ENCODE assay signal across 8 cellular contexts in genomic region chr15:65870889-65871533, GRCh38. TPM values are rescaled to one million over a fixed set of nuclear protein-coding genes. Genes with fewer than 3 reads are reported as not detected.
DNase-seq lines count a peak whose midpoint lies in the region; ATAC-seq and FAIRE-seq lines count a peak whose summit lies in the region.

No MANE protein-coding gene starts in this region.

- peaks cover 4% of the 10 kb centered on the region for H3K27me3 Mint-ChIP-seq in activated CD4-positive, alpha-beta T cell treated with anti-CD3 and anti-CD28 coated beads, Interleukin-2, amount 10 ng/mL, durations not matched to agents 7 days and 5 days

- peaks cover 16% of the 10 kb centered on the region for H3K36me3 ChIP-seq in iPS-18a (ENCODE audit: control insufficient read depth, low read depth, low read length)
- no peaks in the 10 kb centered on the region for H3K36me3 ChIP-seq in small intestine (ENCODE audit: control insufficient read depth in 2 of 2, insufficient read depth in 2 of 2, low read length in 2 of 2)

- CTCF ChIA-PET in activated CD4-positive, alpha-beta T cell treated with anti-CD3 and anti-CD28 coated beads, Interleukin-2, amount 10 ng/mL, durations not matched to agents 7 days and 5 days (lab: Charles Lee), result interaction anchor here (0.6 to 1.2 kb wide), 4 partner anchors 11 to 488 kb away, joined by 3 to 4 read pairs (median 3); no protein-coding TSS in a partner anchor

- H3K4me1 Mint-ChIP-seq in activated CD4-positive, alpha-beta T cell treated with anti-CD3 and anti-CD28 coated beads, Interleukin-2, amount 10 ng/mL, durations not matched to agents 7 days and 5 days, result peaks cover 39% of the 10 kb centered on the region

- peak overlapping the region; percentile 99 for H3K4me3 ChIP-seq in iPS-18a (ENCODE audit: low read length)
- peak overlapping the region in 1 of 2 donors; percentile 86 for H3K4me3 ChIP-seq in small intestine (ENCODE audit: low read depth in 1 of 2, low read length in 2 of 2)

- H3K9me3 Mint-ChIP-seq in activated CD4-positive, alpha-beta T cell treated with anti-CD3 and anti-CD28 coated beads, Interleukin-2, amount 10 ng/mL, durations not matched to agents 7 days and 5 days, result no peaks in the 10 kb centered on the region
- no peaks in the 10 kb centered on the region for H3K9me3 Mint-ChIP-seq in activated naive CD4-positive, alpha-beta T cell treated with anti-CD3 and anti-CD28 coated beads, Interleukin-2, amount 50 U/mL, for 72 hours

- no peak for FAIRE-seq in small intestine (lab: Jason Lieb, UNC)

- H3K27ac ChIP-seq in iPS-18a (ENCODE audit: low read length) (no peak overlapping the region), small intestine (ENCODE audit: low read depth in 1 of 2, low read length in 1 of 2) (peak overlapping the region; percentile 85 to 86)

- H3K4me3 Mint-ChIP-seq in activated CD4-positive, alpha-beta T cell treated with anti-CD3 and anti-CD28 coated beads, Interleukin-2, amount 10 ng/mL, durations not matched to agents 7 days and 5 days, result peak overlapping the region; percentile 98

- H3K9me3 ChIP-seq in iPS-18a (ENCODE audit: control insufficient read depth, low read depth, low read length) (no peaks in the 10 kb centered on the region), small intestine (ENCODE audit: control insufficient read depth, low read depth) (no peaks in the 10 kb centered on the region)

- H3K4me1 ChIP-seq in iPS-18a (ENCODE audit: control insufficient read depth, low read depth, low read length) (peaks cover 18% of the 10 kb centered on the region), small intestine (ENCODE audit: control insufficient read depth in 2 of 2, insufficient read depth in 1 of 2, low read depth in 1 of 2, low read length in 1 of 2) (peaks cover 0 to 8% of the 10 kb centered on the region in 2 donors)

- H3K36me3 Mint-ChIP-seq in activated CD4-positive, alpha-beta T cell treated with anti-CD3 and anti-CD28 coated beads, Interleukin-2, amount 10 ng/mL, durations not matched to agents 7 days and 5 days (ENCODE audit: low read depth), result peaks cover 27% of the 10 kb centered on the region
- H3K36me3 Mint-ChIP-seq in activated naive CD4-positive, alpha-beta T cell treated with anti-CD3 and anti-CD28 coated beads, Interleukin-2, amount 50 U/mL, for 72 hours, result peaks cover 12 to 13% of the 10 kb centered on the region in 2 donors

- H3K27ac Mint-ChIP-seq in activated CD4-positive, alpha-beta T cell treated with anti-CD3 and anti-CD28 coated beads, Interleukin-2, amount 10 ng/mL, durations not matched to agents 7 days and 5 days, result peak overlapping the region; percentile 94
- peak overlapping the region; percentile 98 to 100 for H3K27ac Mint-ChIP-seq in activated naive CD4-positive, alpha-beta T cell treated with anti-CD3 and anti-CD28 coated beads, Interleukin-2, amount 50 U/mL, for 72 hours

- 6 to 23% (median 9%) methylated on average over 2 of the region's 2 CpGs for WGBS in small intestine, 3 donors

- peak in 1 of 2 donors; percentile 4 for ATAC-seq in activated naive CD4-positive, alpha-beta T cell treated with anti-CD3 and anti-CD28 coated beads, Interleukin-2, amount 50 U/mL, for 72 hours
- no peak for ATAC-seq in GM19395 (IDR thresholded peaks at IDR 0.05; ENCODE audit: unreplicated experiment)

- H3K27me3 ChIP-seq in iPS-18a (ENCODE audit: control insufficient read depth, insufficient read depth, low read length) (no peaks in the 10 kb centered on the region), small intestine (ENCODE audit: control insufficient read depth in 2 of 2, insufficient read depth in 2 of 2, low read length in 2 of 2) (no peaks in the 10 kb centered on the region)

- H3K9ac ChIP-seq in iPS-18a (ENCODE audit: low read length), result peak overlapping the region; percentile 93

- no peak for DNase-seq in activated CD4-positive, alpha-beta T cell treated with anti-CD3 and anti-CD28 coated beads, Interleukin-2, amount 10 ng/mL, durations not matched to agents 7 days and 5 days
- DNase-seq in activated CD4-positive, alpha-beta T cell treated with anti-CD3 and anti-CD28 coated beads, Interleukin-2, amount 50 U/mL, for 1 hour, result no peak
- DNase-seq in MV-4-11 (lab: John Stamatoyannopoulos, UW), result peak; percentile 48
- no peak for DNase-seq in activated naive CD4-positive, alpha-beta T cell treated with anti-CD3 and anti-CD28 coated beads, Interleukin-2, amount 50 U/mL, for 72 hours (ENCODE audit: low spot score in 2 of 2)
- peak; percentile 76 for DNase-seq in small intestine
- no peak for DNase-seq in GM19238 (ENCODE audit: insufficient read length, low spot score)

- POLR2A ChIA-PET in activated CD4-positive, alpha-beta T cell treated with anti-CD3 and anti-CD28 coated beads, Interleukin-2, amount 10 ng/mL, durations not matched to agents 7 days and 5 days (lab: Charles Lee), result interaction anchor here (0.6 kb wide), 1 partner anchor 381 kb away, joined by 4 read pairs; no protein-coding TSS in a partner anchor

RNA-seq across cellular contexts. Expression of gene RAB11A, which starts 1.7 kb away (rescaled TPM):
- total RNA-seq in activated CD4-positive, alpha-beta T cell treated with anti-CD3 and anti-CD28 coated beads, Interleukin-2, amount 10 ng/mL, durations not matched to agents 7 days and 5 days, result 100 to 1,000 TPM; 168 to 169 TPM
- total RNA-seq in activated naive CD4-positive, alpha-beta T cell treated with anti-CD3 and anti-CD28 coated beads, Interleukin-2, amount 50 U/mL, for 72 hours, result 100 to 1,000 TPM; 133 to 188 TPM
- polyA plus RNA-seq in small intestine, result 100 to 1,000 TPM; 193 to 225 (median 220) TPM

Comparison
In these comparisons a context has a peak if more than half of its experiments do, and no peak if none do; other contexts are left out.
1. DNase-seq: peak in MV-4-11 (single experiment) and small intestine (single experiment); none in activated CD4-positive, alpha-beta T cell treated with anti-CD3 and anti-CD28 coated beads, Interleukin-2, amount 10 ng/mL, durations not matched to agents 7 days and 5 days (single experiment), activated CD4-positive, alpha-beta T cell treated with anti-CD3 and anti-CD28 coated beads, Interleukin-2, amount 50 U/mL, for 1 hour (single experiment), activated naive CD4-positive, alpha-beta T cell treated with anti-CD3 and anti-CD28 coated beads, Interleukin-2, amount 50 U/mL, for 72 hours (0 of 2) and GM19238 (single experiment).